ENCODE assay signal across 30 cellular contexts in genomic region chr7:741191-741671, GRCh38.
"Had no signal": no experiment of that assay in that cellular context is flagged by ENCODE, and none has a peak within 500 bp of the region (broad histone marks: within the 10 kb centered on the region; RNA-seq: fewer than 3 reads in every experiment).

No MANE protein-coding gene starts in this region.

- H3K9me3 ChIP-seq: ascending aorta, right lobe of liver, SK-N-SH, thyroid gland, upper lobe of left lung had no signal

- H3K9me3 Mint-ChIP-seq: activated CD4-positive, alpha-beta memory T cell treated with anti-CD3 and anti-CD28 coated beads, Interleukin-2, amount 10 ng/mL, durations not matched to agents 7 days and 5 days; memory B cell; natural killer cell; stimulated activated memory B cell treated with anti-CD40 and anti-IgM and Interleukin-4, amounts not matched to agents 10 μg/mL and 1 μg/mL and 100 μg/mL, for 72 hours had no signal

- H3K27me3 Mint-ChIP-seq: activated CD4-positive, alpha-beta memory T cell treated with anti-CD3 and anti-CD28 coated beads, Interleukin-2, amount 10 ng/mL, durations not matched to agents 7 days and 5 days; activated CD4-positive, alpha-beta T cell treated with anti-CD3 and anti-CD28 coated beads, Interleukin-2, amount 10 ng/mL, durations not matched to agents 7 days and 5 days; activated naive CD8-positive, alpha-beta T cell; brain; memory B cell; progenitor cell of endocrine pancreas; stimulated activated memory B cell treated with anti-CD40 and anti-IgM and Interleukin-4, amounts not matched to agents 10 μg/mL and 1 μg/mL and 100 μg/mL, for 72 hours; stimulated activated naive CD8-positive, alpha-beta T cell treated with anti-CD3 and anti-CD28 coated beads, Interleukin-15, amount 100 ng/mL, for 72 hours had no signal

- H3K4me3 Mint-ChIP-seq: activated CD4-positive, alpha-beta memory T cell treated with anti-CD3 and anti-CD28 coated beads, Interleukin-2, amount 10 ng/mL, durations not matched to agents 7 days and 5 days; activated CD4-positive, alpha-beta T cell treated with anti-CD3 and anti-CD28 coated beads, Interleukin-2, amount 10 ng/mL, durations not matched to agents 7 days and 5 days; activated naive CD8-positive, alpha-beta T cell; brain; memory B cell; natural killer cell; stimulated activated memory B cell treated with anti-CD40 and anti-IgM and Interleukin-4, amounts not matched to agents 10 μg/mL and 1 μg/mL and 100 μg/mL, for 72 hours; stimulated activated naive CD8-positive, alpha-beta T cell treated with anti-CD3 and anti-CD28 coated beads, Interleukin-15, amount 100 ng/mL, for 72 hours; T-helper 1 cell treated with Interleukin-12 subunit alpha and Interleukin-12 subunit beta and Interleukin-4 antibody, amounts not matched to agents 30 μg/mL and 1 μg/mL, for 36 hours; WTC11 had no signal

- H3K4me1 ChIP-seq: ascending aorta, right lobe of liver, upper lobe of left lung had no signal

- H3K4me3 ChIP-seq: ascending aorta, cardiac muscle cell, right lobe of liver, thyroid gland, upper lobe of left lung had no signal

- H3K27me3 ChIP-seq: ascending aorta, cardiac muscle cell, right lobe of liver, thyroid gland, upper lobe of left lung had no signal

- DNase-seq: activated CD4-positive, alpha-beta memory T cell treated with anti-CD3 and anti-CD28 coated beads, Interleukin-2, amount 10 ng/mL, durations not matched to agents 7 days and 5 days; activated CD4-positive, alpha-beta T cell treated with anti-CD3 and anti-CD28 coated beads for 1 hour; activated CD4-positive, alpha-beta T cell treated with anti-CD3 and anti-CD28 coated beads, Interleukin-2, amount 10 ng/mL, durations not matched to agents 7 days and 5 days; activated naive CD4-positive, alpha-beta T cell treated with Interleukin-2 at 50 U/mL for 16 hours; activated T-cell treated with anti-CD3 and anti-CD28 coated beads, Interleukin-2, amount 50 U/mL, for 48 hours; foreskin fibroblast; islet precursor cell; left colon; natural killer cell; SK-N-SH; small intestine; stimulated activated CD4-positive, alpha-beta T cell treated with anti-CD3 and anti-CD28 coated beads, Interleukin-1b, Interleukin-23, amount 100 ng/mL, for 48 hours; stimulated activated CD4-positive, alpha-beta T cell treated with anti-CD3 and anti-CD28 coated beads, Interleukin-4, amount 100 ng/mL, for 4 hours; stimulated activated CD8-positive, alpha-beta memory T cell treated with anti-CD3 and anti-CD28 coated beads, Interleukin-4, amount 100 ng/mL, for 48 hours; stimulated activated naive CD8-positive, alpha-beta T cell treated with anti-CD3 and anti-CD28 coated beads, Interleukin-15, amount 100 ng/mL, for 72 hours; SW 1271; T1000; thyroid gland had no signal

- ATAC-seq: esophagus mucosa; left colon; stimulated activated memory B cell treated with anti-CD40 and anti-IgM and Interleukin-4, amounts not matched to agents 10 μg/mL and 1 μg/mL and 100 μg/mL, for 72 hours; stimulated activated naive CD8-positive, alpha-beta T cell treated with anti-CD3 and anti-CD28 coated beads, Interleukin-15, amount 100 ng/mL, for 72 hours; WTC11 had no signal

- H3K36me3 ChIP-seq: cardiac muscle cell, right lobe of liver had no signal

- H3K4me1 Mint-ChIP-seq: natural killer cell; stimulated activated naive CD8-positive, alpha-beta T cell treated with anti-CD3 and anti-CD28 coated beads, Interleukin-15, amount 100 ng/mL, for 72 hours; WTC11 had no signal

- H3K36me3 Mint-ChIP-seq: natural killer cell had no signal

- H3K27ac ChIP-seq: ascending aorta, cardiac muscle cell, right lobe of liver, thyroid gland, upper lobe of left lung had no signal
